Comparison of ENCODE assay signal across 9 cellular contexts in genomic region chr7:94909023-94909466, GRCh38. TPM values are rescaled to one million over a fixed set of nuclear protein-coding genes. Genes with fewer than 3 reads are reported as not detected.
DNase-seq lines count a peak whose midpoint lies in the region; ATAC-seq and TF ChIP-seq lines count a peak whose summit lies in the region.
"Had no signal": no experiment of that assay in that cellular context is flagged by ENCODE, and none has a peak within 500 bp of the region (broad histone marks: within the 10 kb centered on the region; RNA-seq: fewer than 3 reads in every experiment).

No MANE protein-coding gene starts in this region.

- no peaks in the 10 kb centered on the region for H3K36me3 ChIP-seq in HAP-1 (replicated peaks)
- H3K36me3 ChIP-seq in ascending aorta: no peaks in the 10 kb centered on the region
- no peaks in the 10 kb centered on the region for H3K36me3 ChIP-seq in gastrocnemius medialis

- H3K4me3 Mint-ChIP-seq in stimulated activated naive CD8-positive, alpha-beta T cell treated with anti-CD3 and anti-CD28 coated beads, Interleukin-15, amount 100 ng/mL, for 72 hours: no peak overlapping the region

- H3K4me1 ChIP-seq in HAP-1 (peaks cover 58% of the 10 kb centered on the region), ascending aorta (no peaks in the 10 kb centered on the region), gastrocnemius medialis (peaks cover 17 to 31% of the 10 kb centered on the region in 2 donors)

- TF ChIP-seq CTCF in ascending aorta (IDR thresholded peaks at IDR 0.05) (no peak), gastrocnemius medialis (IDR thresholded peaks at IDR 0.05 in 4 of 5, conservative IDR thresholded peaks at IDR 0.05 in 1 of 5) (no peak)

- no peak overlapping the region for H3K27ac Mint-ChIP-seq in stimulated activated naive CD8-positive, alpha-beta T cell treated with anti-CD3 and anti-CD28 coated beads, Interleukin-15, amount 100 ng/mL, for 72 hours
- H3K27ac Mint-ChIP-seq: activated naive CD8-positive, alpha-beta T cell treated with anti-CD3 and anti-CD28 coated beads, Interleukin-2, amount 10 ng/mL, durations not matched to agents 7 days and 5 days had no signal

- H3K27me3 ChIP-seq in HAP-1 (ENCODE audit: low read depth) (no peaks in the 10 kb centered on the region), ascending aorta (no peaks in the 10 kb centered on the region), gastrocnemius medialis (no peaks in the 10 kb centered on the region)

- intact Hi-C loops in ascending aorta (cut with DNase I): loop anchor here (5.0 to 10.0 kb wide), 3 partner anchors 68 to 296 kb away; partner anchors contain the start of gene SGCE
- intact Hi-C loops in left colon (cut with DNase I, micrococcal nuclease): no loop called here
- intact Hi-C loops in gastrocnemius medialis (cut with DNase I; ENCODE audit: low total_unique reads): loop anchor here (10.0 kb wide), 1 partner anchor 296 kb away; no protein-coding TSS in a partner anchor

- DNase-seq in HAP-1 (ENCODE audit: low spot score in 2 of 2) (peak in 1 of 2 experiments; percentile 50), ascending aorta (ENCODE audit: low spot score in 2 of 2) (no peak), left colon (no peak), gastrocnemius medialis (no peak), KG1 (lab: John Stamatoyannopoulos, UW) (no peak), COLO829 (ENCODE audit: low spot score) (no peak), Kasumi-1 (lab: John Stamatoyannopoulos, UW) (no peak)
- DNase-seq in stimulated activated naive CD8-positive, alpha-beta T cell treated with anti-CD3 and anti-CD28 coated beads, Interleukin-15, amount 100 ng/mL, for 72 hours: no peak
- DNase-seq: activated naive CD8-positive, alpha-beta T cell treated with anti-CD3 and anti-CD28 coated beads, Interleukin-2, amount 10 ng/mL, durations not matched to agents 7 days and 5 days had no signal

- TF ChIP-seq POLR2A in gastrocnemius medialis (IDR thresholded peaks at IDR 0.05): no peak

- H3K4me1 Mint-ChIP-seq in stimulated activated naive CD8-positive, alpha-beta T cell treated with anti-CD3 and anti-CD28 coated beads, Interleukin-15, amount 100 ng/mL, for 72 hours: peaks cover 7% of the 10 kb centered on the region
- H3K4me1 Mint-ChIP-seq: activated naive CD8-positive, alpha-beta T cell treated with anti-CD3 and anti-CD28 coated beads, Interleukin-2, amount 10 ng/mL, durations not matched to agents 7 days and 5 days had no signal

- H3K27me3 Mint-ChIP-seq in stimulated activated naive CD8-positive, alpha-beta T cell treated with anti-CD3 and anti-CD28 coated beads, Interleukin-15, amount 100 ng/mL, for 72 hours: peaks cover 49% of the 10 kb centered on the region

- ATAC-seq in left colon: peak; percentile 1
- no peak for ATAC-seq in gastrocnemius medialis
- no peak for ATAC-seq in stimulated activated naive CD8-positive, alpha-beta T cell treated with anti-CD3 and anti-CD28 coated beads, Interleukin-15, amount 100 ng/mL, for 72 hours

- no peaks in the 10 kb centered on the region for H3K9me3 Mint-ChIP-seq in stimulated activated naive CD8-positive, alpha-beta T cell treated with anti-CD3 and anti-CD28 coated beads, Interleukin-15, amount 100 ng/mL, for 72 hours
- H3K9me3 Mint-ChIP-seq: activated naive CD8-positive, alpha-beta T cell treated with anti-CD3 and anti-CD28 coated beads, Interleukin-2, amount 10 ng/mL, durations not matched to agents 7 days and 5 days had no signal

- in situ Hi-C loops in HAP-1 (cut with MboI; ENCODE audit: low sequenced_read_pairs) (no loop called here), gastrocnemius medialis (cut with MboI; ENCODE audit: low sequenced_read_pairs in 4 of 4) (no loop called here)

- H3K27ac ChIP-seq in ascending aorta (no peak overlapping the region), gastrocnemius medialis (peak overlapping the region; percentile 68 to 72 (median 71))

- H3K4me3 ChIP-seq in HAP-1: peak overlapping the region; percentile 43
- peak overlapping the region; percentile 64 to 77 for H3K4me3 ChIP-seq in ascending aorta
- peak overlapping the region; percentile 61 to 74 (median 68) for H3K4me3 ChIP-seq in gastrocnemius medialis

- H3K9me3 ChIP-seq in HAP-1 (no peaks in the 10 kb centered on the region), ascending aorta (no peaks in the 10 kb centered on the region), gastrocnemius medialis (no peaks in the 10 kb centered on the region)

RNA-seq across cellular contexts. Expression of gene PPP1R9A, which starts 1.7 kb away (rescaled TPM):
- 0.85 TPM for total RNA-seq in ascending aorta
- 10 to 100 TPM; 24.0 to 24.5 TPM for total RNA-seq in left colon
- 10 to 100 TPM in 3 of 4 donors, 1 to 10 TPM in 1; 5.9 to 38.2 (median 13.7) TPM for total RNA-seq in gastrocnemius medialis

Comparison
In these comparisons a context has a peak if more than half of its experiments do, and no peak if none do; other contexts are left out.
1. H3K27ac ChIP-seq: peak in gastrocnemius medialis (4 of 4); none in ascending aorta (0 of 2).
2. intact Hi-C loops: an anchor here in ascending aorta (5.0 to 10.0 kb wide) and gastrocnemius medialis (10.0 kb wide); none called in left colon.
3. Peak in every context shown above with its lines, with median percentiles within 50 percentile points of each other: H3K4me3 ChIP-seq.